19 cellular contexts compared by ENCODE assay signal in the genomic region with DNA sequence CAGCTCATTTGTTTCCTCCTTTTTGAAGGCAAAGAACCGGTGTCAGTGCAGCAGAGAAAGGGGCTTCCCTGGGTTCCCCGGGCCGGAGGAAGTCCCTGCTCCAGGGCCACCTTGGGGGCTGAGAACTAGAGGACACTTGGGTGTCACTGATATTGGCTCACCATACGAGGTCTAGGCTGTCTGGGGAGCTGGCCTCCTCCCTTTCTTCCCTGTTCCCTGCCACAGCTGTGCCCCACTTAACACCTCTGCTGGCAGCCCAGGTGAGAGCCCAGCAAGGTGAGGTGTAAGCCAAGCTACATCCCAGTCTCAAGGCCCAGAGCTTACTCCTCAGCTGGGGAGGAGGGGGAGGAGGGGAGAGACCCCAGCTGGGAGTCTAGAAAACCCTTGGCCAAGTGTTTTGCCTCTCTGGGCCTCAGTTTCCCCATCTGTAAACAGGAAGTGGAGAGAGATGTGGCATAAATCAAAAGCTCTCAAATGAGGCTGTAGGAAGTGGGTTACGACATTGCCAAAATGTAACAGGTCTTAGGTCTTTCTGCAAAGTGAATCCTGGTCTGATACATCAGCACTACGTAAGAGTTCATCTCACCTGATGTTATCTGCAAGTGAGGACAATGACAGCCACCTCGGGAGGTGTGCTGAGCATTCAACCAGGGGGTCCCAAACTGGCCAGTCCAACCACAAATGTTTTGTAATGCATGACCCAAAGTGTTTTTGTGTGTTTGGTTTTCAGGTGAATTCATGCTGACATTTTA. TPM values are rescaled to one million over a fixed set of nuclear protein-coding genes. Genes with fewer than 3 reads are reported as not detected.
DNase-seq lines count a peak whose midpoint lies in the region; ATAC-seq and TF ChIP-seq lines count a peak whose summit lies in the region.
"Had no signal": no experiment of that assay in that cellular context is flagged by ENCODE, and none has a peak within 500 bp of the region (broad histone marks: within the 10 kb centered on the region; RNA-seq: fewer than 3 reads in every experiment).

No MANE protein-coding gene starts in this region.

- no peaks in the 10 kb centered on the region for H3K9me3 Mint-ChIP-seq in T-cell
- no peaks in the 10 kb centered on the region for H3K9me3 Mint-ChIP-seq in activated CD8-positive, alpha-beta memory T cell treated with anti-CD3 and anti-CD28 coated beads, Interleukin-2, amount 10 ng/mL, durations not matched to agents 7 days and 5 days (ENCODE audit: low read depth)
- no peaks in the 10 kb centered on the region for H3K9me3 Mint-ChIP-seq in activated CD4-positive, alpha-beta memory T cell treated with anti-CD3 and anti-CD28 coated beads for 36 hours

- no peaks in the 10 kb centered on the region for H3K36me3 ChIP-seq in heart left ventricle

- no peak for ATAC-seq in Right ventricle myocardium superior (ENCODE audit: poor library complexity)
- ATAC-seq in heart left ventricle: no peak
- peak in 3 of 4 experiments; percentile 35 to 66 (median 36) for ATAC-seq in T-cell (replicated peaks in 1 of 4)
- ATAC-seq in activated CD8-positive, alpha-beta memory T cell treated with anti-CD3 and anti-CD28 coated beads, Interleukin-2, amount 10 ng/mL, durations not matched to agents 7 days and 5 days: no peak
- ATAC-seq: Panc1 had no signal

- H3K27ac Mint-ChIP-seq in T-cell: peak overlapping the region in 1 of 2 donors; percentile 55
- no peak overlapping the region for H3K27ac Mint-ChIP-seq in activated CD8-positive, alpha-beta memory T cell treated with anti-CD3 and anti-CD28 coated beads, Interleukin-2, amount 10 ng/mL, durations not matched to agents 7 days and 5 days
- no peak overlapping the region for H3K27ac Mint-ChIP-seq in activated CD4-positive, alpha-beta memory T cell treated with anti-CD3 and anti-CD28 coated beads for 36 hours

- H3K4me1 Mint-ChIP-seq in T-cell: peaks cover 10 to 15% (median 12%) of the 10 kb centered on the region in 3 donors
- peaks cover 12% of the 10 kb centered on the region for H3K4me1 Mint-ChIP-seq in activated CD8-positive, alpha-beta memory T cell treated with anti-CD3 and anti-CD28 coated beads, Interleukin-2, amount 10 ng/mL, durations not matched to agents 7 days and 5 days
- H3K4me1 Mint-ChIP-seq in activated CD4-positive, alpha-beta memory T cell treated with anti-CD3 and anti-CD28 coated beads for 36 hours (ENCODE audit: low read depth): peaks cover 4% of the 10 kb centered on the region

- no peak for TF ChIP-seq POLR2A in heart left ventricle (IDR thresholded peaks at IDR 0.05)

- intact Hi-C loops in Right ventricle myocardium superior (cut with DNase I) (no loop called here), heart left ventricle (cut with DNase I) (no loop called here)
- intact Hi-C loops in activated CD4-positive, alpha-beta memory T cell treated with anti-CD3 and anti-CD28 coated beads for 36 hours (cut with micrococcal nuclease): no loop called here

- H3K27ac ChIP-seq in heart left ventricle: no peak overlapping the region
- H3K27ac ChIP-seq: A549, C4-2B, GM23248 had no signal

- no peak overlapping the region for H3K4me3 Mint-ChIP-seq in T-cell
- no peak overlapping the region for H3K4me3 Mint-ChIP-seq in activated CD8-positive, alpha-beta memory T cell treated with anti-CD3 and anti-CD28 coated beads, Interleukin-2, amount 10 ng/mL, durations not matched to agents 7 days and 5 days
- H3K4me3 Mint-ChIP-seq in activated CD4-positive, alpha-beta memory T cell treated with anti-CD3 and anti-CD28 coated beads for 36 hours: no peak overlapping the region

- CTCF ChIA-PET in T-cell (lab: Charles Lee): interaction anchor here in 1 of 2 donors (0.6 to 0.9 kb wide), 3 partner anchors 12 to 118 kb away, joined by 3 to 6 read pairs (median 3); no protein-coding TSS in a partner anchor
- CTCF ChIA-PET in activated CD8-positive, alpha-beta memory T cell treated with anti-CD3 and anti-CD28 coated beads, Interleukin-2, amount 10 ng/mL, durations not matched to agents 7 days and 5 days (lab: Charles Lee): no interaction called here
- CTCF ChIA-PET in activated CD4-positive, alpha-beta memory T cell treated with anti-CD3 and anti-CD28 coated beads for 36 hours (lab: Charles Lee): interaction anchor here (2.9 kb wide), 1 partner anchor 12 kb away, joined by 12 read pairs; no protein-coding TSS in a partner anchor

- H3K4me3 ChIP-seq in heart left ventricle: no peak overlapping the region
- H3K4me3 ChIP-seq: A549, GM23248 had no signal

- no peaks in the 10 kb centered on the region for H3K9me3 ChIP-seq in heart left ventricle
- H3K9me3 ChIP-seq: A549 had no signal

- H3K27me3 ChIP-seq in heart left ventricle: peaks cover 0 to 43% (median 8%) of the 10 kb centered on the region in 9 donors

- POLR2A ChIA-PET in T-cell (lab: Charles Lee): no interaction called here
- POLR2A ChIA-PET in activated CD4-positive, alpha-beta memory T cell treated with anti-CD3 and anti-CD28 coated beads for 36 hours (lab: Charles Lee): no interaction called here

- DNase-seq in Right ventricle myocardium superior: peak; percentile 21
- DNase-seq in heart left ventricle: no peak
- peak in 5 of 34 experiments; percentile 4 to 33 (median 22) for DNase-seq in T-cell
- DNase-seq in islet precursor cell: peak; percentile 52
- no peak for DNase-seq in NCI-H1092 (lab: John Stamatoyannopoulos, UW)
- DNase-seq in activated CD8-positive, alpha-beta memory T cell treated with anti-CD3 and anti-CD28 coated beads, Interleukin-2, amount 10 ng/mL, durations not matched to agents 7 days and 5 days: no peak
- DNase-seq in activated CD4-positive, alpha-beta memory T cell treated with anti-CD3 and anti-CD28 coated beads for 36 hours: no peak
- DNase-seq: Calu3, DMS79, GM23248, MV-4-11, NCI-H1436, NCI-H2081, NCI-H2227 treated with DMSO at 0.1 percent for 48 hours, NCI-H526, SHP77 had no signal

- TF ChIP-seq CTCF in heart left ventricle (IDR thresholded peaks at IDR 0.05): no peak

- no peaks in the 10 kb centered on the region for H3K27me3 Mint-ChIP-seq in T-cell
- H3K27me3 Mint-ChIP-seq in activated CD8-positive, alpha-beta memory T cell treated with anti-CD3 and anti-CD28 coated beads, Interleukin-2, amount 10 ng/mL, durations not matched to agents 7 days and 5 days: peaks cover under 1% of the 10 kb centered on the region
- H3K27me3 Mint-ChIP-seq in activated CD4-positive, alpha-beta memory T cell treated with anti-CD3 and anti-CD28 coated beads for 36 hours: no peaks in the 10 kb centered on the region

- H3K4me1 ChIP-seq in heart left ventricle: no peaks in the 10 kb centered on the region
- H3K4me1 ChIP-seq: A549 had no signal

- WGBS in heart left ventricle, 4 donors: 38 to 45% (median 42%) methylated on average over 7 of the region's 7 CpGs

- H3K36me3 Mint-ChIP-seq in T-cell: no peaks in the 10 kb centered on the region
- no peaks in the 10 kb centered on the region for H3K36me3 Mint-ChIP-seq in activated CD8-positive, alpha-beta memory T cell treated with anti-CD3 and anti-CD28 coated beads, Interleukin-2, amount 10 ng/mL, durations not matched to agents 7 days and 5 days
- H3K36me3 Mint-ChIP-seq in activated CD4-positive, alpha-beta memory T cell treated with anti-CD3 and anti-CD28 coated beads for 36 hours: no peaks in the 10 kb centered on the region

RNA-seq across cellular contexts. Expression of gene RASAL1, which starts 25.5 kb away (rescaled TPM):
- not detected for total RNA-seq in Right ventricle myocardium superior
- not detected for total RNA-seq in heart left ventricle
- polyA plus RNA-seq in heart left ventricle: not detected
- 1 to 10 TPM in 2 of 5 donors, under 1 TPM in 3; 0.43 to 2.9 (median 0.85) TPM for total RNA-seq in T-cell
- not detected for total RNA-seq in activated CD8-positive, alpha-beta memory T cell treated with anti-CD3 and anti-CD28 coated beads, Interleukin-2, amount 10 ng/mL, durations not matched to agents 7 days and 5 days
- total RNA-seq in activated CD4-positive, alpha-beta memory T cell treated with anti-CD3 and anti-CD28 coated beads for 36 hours: 1 to 10 TPM; 4.4 to 4.9 TPM
- total RNA-seq: GM23248 had no signal
- polyA plus RNA-seq: GM23248 had no signal

RNA-seq across cellular contexts. Expression of gene CFAP73, which starts 39.5 kb away (rescaled TPM):
- total RNA-seq in Right ventricle myocardium superior (not detected), heart left ventricle (not detected), T-cell (under 1 TPM in 2 of 5 donors, not detected in 3; 0.25 to 0.69 TPM)
- polyA plus RNA-seq in heart left ventricle: under 1 TPM; 0.04 to 0.11 TPM
- not detected for total RNA-seq in activated CD8-positive, alpha-beta memory T cell treated with anti-CD3 and anti-CD28 coated beads, Interleukin-2, amount 10 ng/mL, durations not matched to agents 7 days and 5 days
- under 1 TPM; 0.90 to 0.94 TPM for total RNA-seq in activated CD4-positive, alpha-beta memory T cell treated with anti-CD3 and anti-CD28 coated beads for 36 hours
- total RNA-seq: GM23248 had no signal
- polyA plus RNA-seq: GM23248 had no signal

RNA-seq across cellular contexts. Expression of gene DTX1, which starts 53.5 kb away (rescaled TPM):
- total RNA-seq in Right ventricle myocardium superior (1.6 TPM), heart left ventricle (1 to 10 TPM; 1.2 to 3.2 (median 2.4) TPM), T-cell (10 to 100 TPM in 3 of 5 donors, 1 to 10 TPM in 2; 5.6 to 12.0 (median 10.4) TPM)
- 1 to 10 TPM in 1 of 2 donors, under 1 TPM in 1; 0.50 to 1.2 TPM for polyA plus RNA-seq in heart left ventricle
- total RNA-seq in activated CD8-positive, alpha-beta memory T cell treated with anti-CD3 and anti-CD28 coated beads, Interleukin-2, amount 10 ng/mL, durations not matched to agents 7 days and 5 days: under 1 TPM; 0.16 to 0.35 TPM
- total RNA-seq in activated CD4-positive, alpha-beta memory T cell treated with anti-CD3 and anti-CD28 coated beads for 36 hours: 10 to 100 TPM; 11.0 to 12.4 TPM
- total RNA-seq: Calu3, GM23248 had no signal
- polyA plus RNA-seq: GM23248 had no signal

Comparison
In these comparisons a context has a peak if more than half of its experiments do, and no peak if none do; other contexts are left out.
1. DNase-seq: peak in Right ventricle myocardium superior (single experiment) and islet precursor cell (single experiment); none in heart left ventricle (0 of 5), NCI-H1092 (single experiment), activated CD8-positive, alpha-beta memory T cell treated with anti-CD3 and anti-CD28 coated beads, Interleukin-2, amount 10 ng/mL, durations not matched to agents 7 days and 5 days (single experiment) and activated CD4-positive, alpha-beta memory T cell treated with anti-CD3 and anti-CD28 coated beads for 36 hours (single experiment).
2. ATAC-seq: peak in T-cell (3 of 4); none in Right ventricle myocardium superior (single experiment), heart left ventricle (0 of 4) and activated CD8-positive, alpha-beta memory T cell treated with anti-CD3 and anti-CD28 coated beads, Interleukin-2, amount 10 ng/mL, durations not matched to agents 7 days and 5 days (single experiment).